ENCODE assay signal across 23 cellular contexts in genomic region chr6:141335889-141336288, GRCh38.
DNase-seq lines count a peak whose midpoint lies in the region; ATAC-seq, FAIRE-seq and TF ChIP-seq lines count a peak whose summit lies in the region.
"Had no signal": no experiment of that assay in that cellular context is flagged by ENCODE, and none has a peak within 500 bp of the region (broad histone marks: within the 10 kb centered on the region; RNA-seq: fewer than 3 reads in every experiment).

No MANE protein-coding gene starts in this region.

- POLR2A ChIA-PET in PC-9 (lab: Charles Lee; ENCODE audit: unreplicated experiment), result no interaction called here

- FAIRE-seq in keratinocyte (lab: Jason Lieb, UNC), result no peak

- H3K79me2 ChIP-seq in H9 (ENCODE audit: insufficient read depth, low read length) (no peaks in the 10 kb centered on the region), PC-9 (ENCODE audit: low read depth) (no peaks in the 10 kb centered on the region), keratinocyte (ENCODE audit: control insufficient read depth, insufficient read depth, low read length) (no peaks in the 10 kb centered on the region), osteoblast (ENCODE audit: insufficient read depth, low read length) (no peaks in the 10 kb centered on the region)

- CTCF ChIA-PET in PC-9 (lab: Charles Lee), result no interaction called here

- no CpG with 5 or more reads among the region's 4 CpGs for WGBS in H9 (ENCODE audit: extremely low coverage, insufficient read length, low lambda C conversion rate)

- no peak overlapping the region for H4K8ac ChIP-seq in H9 (replicated peaks; ENCODE audit: insufficient read length, low read depth, low read length)

- no peaks in the 10 kb centered on the region for H3K79me1 ChIP-seq in H9 (ENCODE audit: insufficient read depth, low read depth, low read length, poor library complexity, severe bottlenecking)

- H3K4ac ChIP-seq in H9 (ENCODE audit: low read depth, low read length), result no peak overlapping the region

- H3K4me2 ChIP-seq in H9 (ENCODE audit: insufficient read depth, insufficient read length, low read length) (no peak overlapping the region), PC-9 (no peak overlapping the region), keratinocyte (ENCODE audit: control insufficient read depth, extremely low read depth, insufficient read depth, low read depth, low read length) (no peak overlapping the region), osteoblast (ENCODE audit: insufficient read depth, low read length) (no peak overlapping the region)

- no peaks in the 10 kb centered on the region for H3K23me2 ChIP-seq in H9 (ENCODE audit: insufficient read length, low read depth, low read length, poor library complexity, severe bottlenecking)

- H3K27me3 Mint-ChIP-seq in H9 (ENCODE audit: low read depth), result no peaks in the 10 kb centered on the region

- no peak for ATAC-seq in gastrocnemius medialis
- ATAC-seq: Right ventricle myocardium inferior had no signal

- H3K9me2 ChIP-seq in PC-9 (ENCODE audit: insufficient read depth), result no peaks in the 10 kb centered on the region

- H3K27ac ChIP-seq in H9 (ENCODE audit: insufficient read length, low read depth, low read length) (no peak overlapping the region), PC-9 (no peak overlapping the region), keratinocyte (ENCODE audit: control insufficient read depth, insufficient read depth, low read length) (no peak overlapping the region), osteoblast (ENCODE audit: low read depth, low read length) (no peak overlapping the region), gastrocnemius medialis (no peak overlapping the region)
- H3K27ac ChIP-seq: SJSA1 had no signal

- no peak overlapping the region for H2BK120ac ChIP-seq in H9 (ENCODE audit: low read depth, low read length, poor library complexity, severe bottlenecking)

- no peak overlapping the region for H2AK5ac ChIP-seq in H9 (ENCODE audit: insufficient read length, low read length)

- H3K36me3 ChIP-seq in PC-9 (ENCODE audit: low read depth), result no peaks in the 10 kb centered on the region
- no peaks in the 10 kb centered on the region for H3K36me3 ChIP-seq in keratinocyte (ENCODE audit: control insufficient read depth in 2 of 2, extremely low read depth in 1 of 2, insufficient read depth in 2 of 2, low read length in 2 of 2)
- H3K36me3 ChIP-seq in osteoblast (ENCODE audit: insufficient read depth, low read length), result no peaks in the 10 kb centered on the region
- no peaks in the 10 kb centered on the region for H3K36me3 ChIP-seq in gastrocnemius medialis
- H3K36me3 ChIP-seq: BE2C, MG63, SJSA1 had no signal

- H3K4me3 ChIP-seq in PC-9 (no peak overlapping the region), keratinocyte (ENCODE audit: control insufficient read depth in 2 of 3, extremely low read depth in 1 of 3, insufficient read depth in 2 of 3, low read depth in 1 of 3, low read length in 3 of 3) (no peak overlapping the region), osteoblast (ENCODE audit: insufficient read depth, low read length) (no peak overlapping the region), gastrocnemius medialis (no peak overlapping the region)
- H3K4me3 ChIP-seq: MG63, SJSA1 had no signal

- no peak overlapping the region for H3K4me3 Mint-ChIP-seq in H9

- H4K5ac ChIP-seq in H9 (ENCODE audit: insufficient read length, low read depth, low read length), result no peak overlapping the region

- peak overlapping the region in 2 of 3 experiments; percentile 12 to 27; a peak in 1 of 7 replicates for H3K27ac Mint-ChIP-seq in H9

- H3K18ac ChIP-seq in H9 (ENCODE audit: insufficient read length, low read depth, low read length), result no peak overlapping the region

- H3K9me3 ChIP-seq in H9 (ENCODE audit: control insufficient read depth, low read depth, low read length) (no peaks in the 10 kb centered on the region), PC-9 (ENCODE audit: insufficient read depth, low read depth) (no peaks in the 10 kb centered on the region; the same call in 1 of the 2 replicates), keratinocyte (ENCODE audit: control insufficient read depth, low read depth, low read length) (no peaks in the 10 kb centered on the region), osteoblast (ENCODE audit: low read depth, low read length) (no peaks in the 10 kb centered on the region), gastrocnemius medialis (no peaks in the 10 kb centered on the region)
- H3K9me3 ChIP-seq: BE2C, SJSA1 had no signal

- H4K20me1 ChIP-seq in H9 (ENCODE audit: control insufficient read depth, insufficient read depth, insufficient read length), result no peaks in the 10 kb centered on the region
- H4K20me1 ChIP-seq in PC-9 (ENCODE audit: insufficient read depth), result no peaks in the 10 kb centered on the region
- no peaks in the 10 kb centered on the region for H4K20me1 ChIP-seq in keratinocyte (ENCODE audit: control insufficient read depth, extremely low read depth, insufficient read depth, low read length)
- no peaks in the 10 kb centered on the region for H4K20me1 ChIP-seq in osteoblast (ENCODE audit: insufficient read depth, low read length)

- no peak for TF ChIP-seq POLR2A in gastrocnemius medialis (IDR thresholded peaks at IDR 0.05)

- no peak overlapping the region for H3K9ac ChIP-seq in H9 (ENCODE audit: extremely low read depth, insufficient read length, low read length)
- no peak overlapping the region for H3K9ac ChIP-seq in keratinocyte (ENCODE audit: control insufficient read depth, extremely low read depth, insufficient read depth, low read length)

- no peak overlapping the region for H2BK12ac ChIP-seq in H9 (ENCODE audit: insufficient read length, low read depth, low read length)

- H3K9me3 Mint-ChIP-seq in H9, result peaks cover 0 to 2% of the 10 kb centered on the region in 2 experiments; a peak in 1 of 5 replicates

- no peak overlapping the region for H2AFZ ChIP-seq in H9 (ENCODE audit: low read length)
- H2AFZ ChIP-seq in PC-9, result 0 out of 2 replicates have a peak overlapping the region, but pooled peaks have one; percentile 30
- peak overlapping the region; percentile 18 for H2AFZ ChIP-seq in keratinocyte (ENCODE audit: control insufficient read depth, low read length)
- peak overlapping the region; percentile 43 for H2AFZ ChIP-seq in osteoblast (ENCODE audit: low read length)

- H3K4me1 Mint-ChIP-seq in H9, result no peaks in the 10 kb centered on the region

- 0 out of 7 replicates have a peak, but pooled peaks cover 0 to 4% (median 0%) of the 10 kb centered on the region in 3 experiments for H3K36me3 Mint-ChIP-seq in H9 (ENCODE audit: insufficient read depth in 1 of 3, low read depth in 3 of 3)

- in situ Hi-C loops in gastrocnemius medialis (cut with MboI; ENCODE audit: low sequenced_read_pairs in 4 of 4), result no loop called here

- no peak overlapping the region for H4K91ac ChIP-seq in H9 (ENCODE audit: insufficient read length, low read depth, low read length)

- BruUV-seq in PC-9 (replicated peaks; lab: Mats Ljungman, UMichigan), result no TSS peak

- H3K4me1 ChIP-seq in H9 (ENCODE audit: insufficient read depth, low read length), result no peaks in the 10 kb centered on the region
- no peaks in the 10 kb centered on the region for H3K4me1 ChIP-seq in PC-9 (replicated peaks; ENCODE audit: insufficient read depth)
- no peaks in the 10 kb centered on the region for H3K4me1 ChIP-seq in keratinocyte (ENCODE audit: control insufficient read depth, extremely low read depth, insufficient read depth, low read length)
- no peaks in the 10 kb centered on the region for H3K4me1 ChIP-seq in osteoblast (ENCODE audit: insufficient read depth, low read length)
- no peaks in the 10 kb centered on the region for H3K4me1 ChIP-seq in gastrocnemius medialis
- H3K4me1 ChIP-seq: BE2C, SJSA1 had no signal

- H3K56ac ChIP-seq in H9 (ENCODE audit: insufficient read length, low read depth, low read length), result no peak overlapping the region

- no peak overlapping the region for H3K14ac ChIP-seq in H9 (ENCODE audit: insufficient read depth, low read length)

- DNase-seq in H9, result no peak
- peak in 1 of 2 experiments; percentile 43 for DNase-seq in PC-9
- no peak for DNase-seq in keratinocyte (ENCODE audit: low read depth, low spot score)
- no peak for DNase-seq in osteoblast (ENCODE audit: insufficient read length, low spot score, missing footprints)
- DNase-seq in activated CD4-positive, CD25-positive, alpha-beta regulatory T cell (lab: John Stamatoyannopoulos, UW), result no peak
- DNase-seq in NCI-H446 (lab: John Stamatoyannopoulos, UW), result no peak
- DNase-seq in activated T-cell treated with anti-CD3 and anti-CD28 coated beads, Interleukin-2, amount 50 U/mL, for 1 hour, result no peak
- DNase-seq in gastrocnemius medialis, result no peak
- DNase-seq: BE2C; EL; GF-D8; HCEC 1CT; Kasumi-1; MG63; NCI-H1048; NCI-H1417 treated with DMSO at 0.1 percent for 48 hours; NCI-H187; NCI-H2107; NCI-H510A; NCI-H774; NK-92 treated with Interleukin-12 subunit alpha and Interleukin-12 subunit beta, amount 100 ng/mL, for 24 hours had no signal

- no peak for TF ChIP-seq CTCF in H9 (conservative IDR thresholded peaks at IDR 0.05)
- no peak for TF ChIP-seq CTCF in PC-9 (conservative IDR thresholded peaks at IDR 0.05)
- TF ChIP-seq CTCF in keratinocyte (optimal IDR thresholded peaks at IDR 0.05 in 1 of 3, IDR thresholded peaks at IDR 0.05 in 1 of 3, conservative IDR thresholded peaks at IDR 0.05 in 1 of 3; ENCODE audit: extremely low read depth in 1 of 3, insufficient read depth in 2 of 3, low read length in 3 of 3), result no peak
- TF ChIP-seq CTCF in osteoblast (IDR thresholded peaks at IDR 0.05; ENCODE audit: extremely low read depth, low read depth, low read length), result no peak
- no peak for TF ChIP-seq CTCF in gastrocnemius medialis (IDR thresholded peaks at IDR 0.05 in 4 of 5, conservative IDR thresholded peaks at IDR 0.05 in 1 of 5)

- no peak overlapping the region for H2BK20ac ChIP-seq in H9 (ENCODE audit: low read depth, low read length, poor library complexity, severe bottlenecking)

- H3K27me3 ChIP-seq in H9 (ENCODE audit: insufficient read depth, low read length), result no peaks in the 10 kb centered on the region
- H3K27me3 ChIP-seq in PC-9 (ENCODE audit: insufficient read depth, low read depth), result no peaks in the 10 kb centered on the region
- no peaks in the 10 kb centered on the region for H3K27me3 ChIP-seq in keratinocyte (ENCODE audit: control insufficient read depth, extremely low read depth, insufficient read depth, low read length)
- H3K27me3 ChIP-seq in osteoblast (ENCODE audit: insufficient read depth, low read length), result no peaks in the 10 kb centered on the region
- no peaks in the 10 kb centered on the region for H3K27me3 ChIP-seq in gastrocnemius medialis
- H3K27me3 ChIP-seq: BE2C, MG63, SJSA1 had no signal

- H3K9me1 ChIP-seq in keratinocyte (ENCODE audit: control insufficient read depth, extremely low read depth, insufficient read depth, low read length), result no peaks in the 10 kb centered on the region

- no peak overlapping the region for H2BK15ac ChIP-seq in H9 (ENCODE audit: low read depth, low read length)

- no peak overlapping the region for H3T11ph ChIP-seq in H9 (ENCODE audit: low read length)

- no peak overlapping the region for H3K23ac ChIP-seq in H9 (ENCODE audit: insufficient read length, low read depth, low read length)

- no peak overlapping the region for H2BK5ac ChIP-seq in H9 (ENCODE audit: insufficient read length, low read length)

- no peaks in the 10 kb centered on the region for H3F3A ChIP-seq in PC-9 (ENCODE audit: insufficient read depth, low read depth)

- dilution Hi-C loops in keratinocyte (cut with MboI; ENCODE audit: extremely low pct_ligation_motif_present, low sequenced_read_pairs), result no loop called here

- intact Hi-C loops in PC-9 (cut with micrococcal nuclease; ENCODE audit: unreplicated experiment), result no loop called here
- intact Hi-C loops in gastrocnemius medialis (cut with DNase I; ENCODE audit: low total_unique reads), result no loop called here
